ENCODE assay signal across 18 cellular contexts in the genomic region with DNA sequence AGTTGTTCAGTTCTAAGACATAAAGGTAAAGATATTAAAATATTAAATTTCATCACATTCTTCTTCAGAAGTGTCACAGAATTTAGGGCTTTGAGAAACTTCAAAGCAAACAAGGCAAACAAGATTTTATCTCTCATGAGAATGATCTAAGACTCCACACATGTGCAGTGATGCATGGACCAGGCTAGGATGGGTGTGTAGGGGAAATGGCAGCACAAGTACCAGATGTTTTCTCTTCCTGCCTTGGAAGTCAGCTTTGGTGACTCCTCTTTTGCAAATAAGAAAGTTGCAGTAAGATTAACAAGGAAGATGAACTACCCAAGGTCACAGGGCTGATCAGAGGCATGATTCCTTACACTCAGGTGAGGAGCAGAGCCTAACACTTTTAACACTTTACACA.
"Had no signal": no experiment of that assay in that cellular context is flagged by ENCODE, and none has a peak within 500 bp of the region (broad histone marks: within the 10 kb centered on the region; RNA-seq: fewer than 3 reads in every experiment).

No MANE protein-coding gene starts in this region.

- H2AFZ ChIP-seq: hepatocyte, parathyroid adenoma had no signal

- H3K9me3 ChIP-seq: colonic mucosa, left ventricle myocardium inferior, mucosa of descending colon, sigmoid colon, spleen, suprapubic skin had no signal

- H3K4me1 ChIP-seq: colonic mucosa, left ventricle myocardium inferior, parathyroid adenoma, sigmoid colon, spleen, suprapubic skin had no signal

- H3K27me3 ChIP-seq: colonic mucosa, hepatocyte, sigmoid colon, suprapubic skin had no signal

- H3K27ac ChIP-seq: colonic mucosa, hepatocyte, left ventricle myocardium inferior, parathyroid adenoma, sigmoid colon, spleen, suprapubic skin had no signal

- H3K4me2 ChIP-seq: hepatocyte had no signal

- H3K27me3 Mint-ChIP-seq: stimulated activated naive CD8-positive, alpha-beta T cell treated with anti-CD3 and anti-CD28 coated beads, Interleukin-15, Interleukin-2, amounts not matched to agents 100 ng/mL and 50 ng/mL, for 24 hours had no signal

- H3K27ac Mint-ChIP-seq: activated naive CD8-positive, alpha-beta T cell treated with anti-CD3 and anti-CD28 coated beads for 36 hours; brain; memory B cell; naive thymus-derived CD4-positive, alpha-beta T cell; stimulated activated naive CD8-positive, alpha-beta T cell treated with anti-CD3 and anti-CD28 coated beads, Interleukin-15, Interleukin-2, amounts not matched to agents 100 ng/mL and 50 ng/mL, for 24 hours had no signal

- H3K79me2 ChIP-seq: hepatocyte, parathyroid adenoma had no signal

- ATAC-seq: mucosa of descending colon; naive thymus-derived CD4-positive, alpha-beta T cell had no signal

- H3K9me3 Mint-ChIP-seq: activated naive CD8-positive, alpha-beta T cell treated with anti-CD3 and anti-CD28 coated beads for 36 hours; brain; memory B cell; stimulated activated naive CD8-positive, alpha-beta T cell treated with anti-CD3 and anti-CD28 coated beads, Interleukin-15, Interleukin-2, amounts not matched to agents 100 ng/mL and 50 ng/mL, for 24 hours had no signal

- H3K4me3 Mint-ChIP-seq: activated naive CD8-positive, alpha-beta T cell treated with anti-CD3 and anti-CD28 coated beads for 36 hours; brain; memory B cell; stimulated activated naive CD8-positive, alpha-beta T cell treated with anti-CD3 and anti-CD28 coated beads, Interleukin-15, Interleukin-2, amounts not matched to agents 100 ng/mL and 50 ng/mL, for 24 hours had no signal

- H3K36me3 ChIP-seq: colonic mucosa, left ventricle myocardium inferior, sigmoid colon, spleen, suprapubic skin had no signal

- H3K4me3 ChIP-seq: colonic mucosa, hepatocyte, left ventricle myocardium inferior, mucosa of descending colon, sigmoid colon, spleen, suprapubic skin had no signal

- H3K36me3 Mint-ChIP-seq: activated naive CD8-positive, alpha-beta T cell treated with anti-CD3 and anti-CD28 coated beads for 36 hours; brain; memory B cell had no signal

- H3K4me1 Mint-ChIP-seq: activated naive CD8-positive, alpha-beta T cell treated with anti-CD3 and anti-CD28 coated beads for 36 hours had no signal

- H3K9ac ChIP-seq: parathyroid adenoma had no signal

- DNase-seq: activated CD4-positive, alpha-beta T cell treated with anti-CD3 and anti-CD28 coated beads for 48 hours; activated CD8-positive, alpha-beta memory T cell treated with anti-CD3 and anti-CD28 coated beads, Interleukin-2, amount 50 U/mL, for 48 hours; activated naive CD8-positive, alpha-beta T cell treated with anti-CD3 and anti-CD28 coated beads for 36 hours; amygdala; central memory CD4-positive, alpha-beta T cell; colonic mucosa; left ventricle myocardium inferior; mucosa of descending colon; naive thymus-derived CD4-positive, alpha-beta T cell; sigmoid colon; spleen; trophoblast cell had no signal
